In the genomic region with DNA sequence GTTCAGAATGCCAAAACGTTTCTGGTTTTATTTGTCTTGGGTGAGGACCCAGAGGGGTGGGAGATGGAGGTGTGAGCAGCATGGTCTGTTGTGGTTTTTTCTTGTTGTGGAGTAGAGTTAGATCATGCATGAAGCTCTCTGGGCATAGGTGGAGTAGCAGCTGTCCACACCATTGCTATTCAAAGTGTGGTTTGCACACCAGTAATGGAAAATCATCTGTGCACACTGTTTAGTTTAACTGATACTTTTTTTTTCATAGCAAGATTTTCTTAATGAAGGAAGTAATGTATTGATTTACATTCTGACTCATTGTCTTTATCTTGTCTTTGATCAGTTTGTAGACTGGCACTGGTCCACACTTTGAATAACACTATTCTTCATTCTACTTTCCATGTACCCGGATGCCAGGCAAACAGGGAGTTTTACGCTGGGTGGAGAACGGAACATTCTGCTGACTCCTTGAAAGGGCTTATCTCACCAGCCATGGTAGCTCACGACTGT, we compare ENCODE assay signal across 11 cellular contexts. TPM values are rescaled to one million over a fixed set of nuclear protein-coding genes. Genes with fewer than 3 reads are reported as not detected.
DNase-seq lines count a peak whose midpoint lies in the region; ATAC-seq and TF ChIP-seq lines count a peak whose summit lies in the region.
"Had no signal": no experiment of that assay in that cellular context is flagged by ENCODE, and none has a peak within 500 bp of the region (broad histone marks: within the 10 kb centered on the region; RNA-seq: fewer than 3 reads in every experiment).

No MANE protein-coding gene starts in this region.

- H3K27me3 ChIP-seq in body of pancreas (no peaks in the 10 kb centered on the region), hepatocyte (no peaks in the 10 kb centered on the region)

- intact Hi-C loops in body of pancreas (cut with DNase I) (no loop called here), Right ventricle myocardium inferior (cut with DNase I) (no loop called here)

- peak in 1 of 3 donors; percentile 14 for TF ChIP-seq POLR2A in body of pancreas (IDR thresholded peaks at IDR 0.05)

- no peaks in the 10 kb centered on the region for H4K20me1 ChIP-seq in hepatocyte (ENCODE audit: insufficient read depth, poor library complexity, severe bottlenecking)

- no peak overlapping the region for H2AFZ ChIP-seq in hepatocyte

- H3K4me1 Mint-ChIP-seq in activated T-cell treated with anti-CD3 and anti-CD28 coated beads, Interleukin-2, amount 50 U/mL, for 24 hours (ENCODE audit: low read depth), result peaks cover 32% of the 10 kb centered on the region
- H3K4me1 Mint-ChIP-seq in stimulated activated naive B cell treated with anti-CD40 and anti-IgM and Interleukin-4, amounts not matched to agents 10 μg/mL and 1 μg/mL and 100 μg/mL, for 72 hours, result peaks cover 28 to 31% of the 10 kb centered on the region in 2 donors

- no peak for TF ChIP-seq CTCF in body of pancreas (IDR thresholded peaks at IDR 0.05)
- no peak for TF ChIP-seq CTCF in hepatocyte (IDR thresholded peaks at IDR 0.05; ENCODE audit: poor library complexity)

- DNase-seq in activated T-cell treated with anti-CD3 and anti-CD28 coated beads, Interleukin-2, amount 50 U/mL, for 24 hours, result no peak
- no peak for DNase-seq in activated T-cell treated with anti-CD3 and anti-CD28 coated beads, Interleukin-2, amount 50 U/mL, for 1 hour
- DNase-seq in M059J (ENCODE audit: low read depth), result peak; percentile 68
- DNase-seq in body of pancreas, result peak; percentile 36 to 60 (median 50)
- DNase-seq in stimulated activated naive B cell treated with anti-CD40 and anti-IgM and Interleukin-4, amounts not matched to agents 10 μg/mL and 1 μg/mL and 100 μg/mL, for 72 hours, result no peak
- no peak for DNase-seq in Right ventricle myocardium inferior (ENCODE audit: missing footprints)
- no peak for DNase-seq in hepatocyte (ENCODE audit: low spot score)
- DNase-seq in effector CD4-positive, alpha-beta T cell, result no peak
- DNase-seq: activated naive CD4-positive, alpha-beta T cell; HCEC 1CT; T1000 had no signal

- ATAC-seq in body of pancreas (peak; percentile 73), Right ventricle myocardium inferior (no peak)
- peak; percentile 42 to 57 for ATAC-seq in stimulated activated naive B cell treated with anti-CD40 and anti-IgM and Interleukin-4, amounts not matched to agents 10 μg/mL and 1 μg/mL and 100 μg/mL, for 72 hours (replicated peaks)

- H3K4me3 ChIP-seq in body of pancreas (no peak overlapping the region), hepatocyte (no peak overlapping the region)

- H3K4me2 ChIP-seq in hepatocyte, result no peak overlapping the region

- no peak overlapping the region for H3K4me3 Mint-ChIP-seq in activated T-cell treated with anti-CD3 and anti-CD28 coated beads, Interleukin-2, amount 50 U/mL, for 24 hours
- H3K4me3 Mint-ChIP-seq in stimulated activated naive B cell treated with anti-CD40 and anti-IgM and Interleukin-4, amounts not matched to agents 10 μg/mL and 1 μg/mL and 100 μg/mL, for 72 hours, result no peak overlapping the region

- 24 to 31% methylated on average over 4 to 5 of the region's 5 CpGs for WGBS in body of pancreas, 2 donors
- 88% methylated on average over 5 of the region's 5 CpGs for WGBS in hepatocyte (ENCODE audit: low lambda C conversion rate, missing lambda C conversion rate)

- no peaks in the 10 kb centered on the region for H3K9me2 ChIP-seq in hepatocyte (replicated peaks; ENCODE audit: insufficient read depth)

- no peaks in the 10 kb centered on the region for H3K9me3 Mint-ChIP-seq in activated T-cell treated with anti-CD3 and anti-CD28 coated beads, Interleukin-2, amount 50 U/mL, for 24 hours
- no peaks in the 10 kb centered on the region for H3K9me3 Mint-ChIP-seq in stimulated activated naive B cell treated with anti-CD40 and anti-IgM and Interleukin-4, amounts not matched to agents 10 μg/mL and 1 μg/mL and 100 μg/mL, for 72 hours

- H3K27ac ChIP-seq in body of pancreas (peak overlapping the region; percentile 19 to 63 (median 46)), hepatocyte (no peak overlapping the region)

- H3K79me2 ChIP-seq in hepatocyte, result no peaks in the 10 kb centered on the region

- peak overlapping the region; percentile 60 for H3K27ac Mint-ChIP-seq in activated T-cell treated with anti-CD3 and anti-CD28 coated beads, Interleukin-2, amount 50 U/mL, for 24 hours
- H3K27ac Mint-ChIP-seq in stimulated activated naive B cell treated with anti-CD40 and anti-IgM and Interleukin-4, amounts not matched to agents 10 μg/mL and 1 μg/mL and 100 μg/mL, for 72 hours, result no peak overlapping the region

- H3K36me3 ChIP-seq in body of pancreas (replicated peaks in 1 of 2; ENCODE audit: insufficient read depth in 1 of 2, low read depth in 2 of 2) (peaks cover 0 to 37% of the 10 kb centered on the region in 2 donors), hepatocyte (replicated peaks; ENCODE audit: insufficient read depth, low read depth) (no peaks in the 10 kb centered on the region)

- H3K4me1 ChIP-seq in body of pancreas, result peaks cover 22% of the 10 kb centered on the region
- no peaks in the 10 kb centered on the region for H3K4me1 ChIP-seq in hepatocyte (ENCODE audit: insufficient read depth)

- H3K9me3 ChIP-seq in body of pancreas (no peaks in the 10 kb centered on the region), hepatocyte (ENCODE audit: low read depth) (no peaks in the 10 kb centered on the region)

- no peaks in the 10 kb centered on the region for H3K27me3 Mint-ChIP-seq in activated T-cell treated with anti-CD3 and anti-CD28 coated beads, Interleukin-2, amount 50 U/mL, for 24 hours
- no peaks in the 10 kb centered on the region for H3K27me3 Mint-ChIP-seq in stimulated activated naive B cell treated with anti-CD40 and anti-IgM and Interleukin-4, amounts not matched to agents 10 μg/mL and 1 μg/mL and 100 μg/mL, for 72 hours

- H3K36me3 Mint-ChIP-seq in activated T-cell treated with anti-CD3 and anti-CD28 coated beads, Interleukin-2, amount 50 U/mL, for 24 hours (ENCODE audit: low read depth), result peaks cover 91% of the 10 kb centered on the region
- peaks cover 46 to 68% of the 10 kb centered on the region in 2 donors for H3K36me3 Mint-ChIP-seq in stimulated activated naive B cell treated with anti-CD40 and anti-IgM and Interleukin-4, amounts not matched to agents 10 μg/mL and 1 μg/mL and 100 μg/mL, for 72 hours

RNA-seq across cellular contexts. Expression of gene CRTC3, which starts 50.7 kb away (rescaled TPM):
- total RNA-seq in M059J (2014; rRNA removed; shearing (Covaris generic)), result 8.0 and 12.0 TPM in 2 replicates
- 10 to 100 TPM; 10.5 to 13.0 TPM for total RNA-seq in body of pancreas
- total RNA-seq in Right ventricle myocardium inferior, result 25.8 TPM
- total RNA-seq in hepatocyte, result 15.3 and 15.7 TPM in 2 replicates
- 17.6 and 18.5 TPM in 2 replicates for polyA plus RNA-seq in hepatocyte

Comparison
In these comparisons a context has a peak if more than half of its experiments do, and no peak if none do; other contexts are left out.
1. DNase-seq: peak in M059J (single experiment) and body of pancreas (4 of 4); none in activated T-cell treated with anti-CD3 and anti-CD28 coated beads, Interleukin-2, amount 50 U/mL, for 24 hours (single experiment), activated T-cell treated with anti-CD3 and anti-CD28 coated beads, Interleukin-2, amount 50 U/mL, for 1 hour (single experiment), stimulated activated naive B cell treated with anti-CD40 and anti-IgM and Interleukin-4, amounts not matched to agents 10 μg/mL and 1 μg/mL and 100 μg/mL, for 72 hours (single experiment), Right ventricle myocardium inferior (single experiment), hepatocyte (single experiment) and effector CD4-positive, alpha-beta T cell (single experiment).